ENCODE assay signal across 10 cellular contexts in genomic region chr20:9940329-9940728, GRCh38.
"Had no signal": no experiment of that assay in that cellular context is flagged by ENCODE, and none has a peak within 500 bp of the region (broad histone marks: within the 10 kb centered on the region; RNA-seq: fewer than 3 reads in every experiment).

No MANE protein-coding gene starts in this region.

- H3K36me3 ChIP-seq: HAP-1 had no signal

- H3K4me3 ChIP-seq: GM23248, HAP-1 had no signal

- H2AFZ ChIP-seq: GM23248 had no signal

- H3K9ac ChIP-seq: GM23248 had no signal

- H3K4me3 Mint-ChIP-seq: H9, HFFc6 had no signal

- ATAC-seq: HCT116 had no signal

- H3K9me3 Mint-ChIP-seq: H9 had no signal

- H3K27ac ChIP-seq: GM23248 had no signal

- FAIRE-seq: H1, H54 had no signal

- DNase-seq: GM23248, GOT3, H7, H9, HCEC 1CT, HFFc6 had no signal

- H3K9me3 ChIP-seq: HAP-1 had no signal

- H3K27ac Mint-ChIP-seq: H9, HFFc6 had no signal
